36 cellular contexts compared by ENCODE assay signal in genomic region chr16:85840395-85840794, GRCh38.
"Had no signal": no experiment of that assay in that cellular context is flagged by ENCODE, and none has a peak within 500 bp of the region (broad histone marks: within the 10 kb centered on the region; RNA-seq: fewer than 3 reads in every experiment).

No MANE protein-coding gene starts in this region.

- H3K36me3 ChIP-seq: brain microvascular endothelial cell, breast epithelium, WERI-Rb-1 had no signal

- H3K4me3 Mint-ChIP-seq: activated CD4-positive, alpha-beta memory T cell treated with anti-CD3 and anti-CD28 coated beads, Interleukin-2, amount 10 ng/mL, durations not matched to agents 7 days and 5 days; activated CD4-positive, alpha-beta T cell treated with anti-CD3 and anti-CD28 coated beads for 36 hours; activated CD4-positive, alpha-beta T cell treated with anti-CD3 and anti-CD28 coated beads, Interleukin-2, amount 10 ng/mL, durations not matched to agents 7 days and 5 days; activated CD8-positive, alpha-beta memory T cell treated with anti-CD3 and anti-CD28 coated beads, Interleukin-2, amount 10 ng/mL, durations not matched to agents 7 days and 5 days; activated CD8-positive, alpha-beta T cell treated with anti-CD3 and anti-CD28 coated beads, Interleukin-2, amount 10 ng/mL, durations not matched to agents 7 days and 5 days; activated naive CD4-positive, alpha-beta T cell treated with anti-CD3 and anti-CD28 coated beads, Interleukin-2, amount 10 ng/mL, durations not matched to agents 7 days and 5 days; activated naive CD4-positive, alpha-beta T cell treated with anti-CD3 and anti-CD28 coated beads, Interleukin-2, amount 50 U/mL, for 24 hours; activated naive CD8-positive, alpha-beta T cell; activated naive CD8-positive, alpha-beta T cell treated with anti-CD3 and anti-CD28 coated beads, Interleukin-2, amount 10 ng/mL, durations not matched to agents 7 days and 5 days; activated naive CD8-positive, alpha-beta T cell treated with anti-CD3 and anti-CD28 coated beads, Interleukin-2, amount 50 U/mL, for 24 hours; activated T-cell treated with anti-CD3 and anti-CD28 coated beads, Interleukin-2, amount 50 U/mL, for 24 hours; T-helper 1 cell treated with Interleukin-12 subunit alpha and Interleukin-12 subunit beta and Interleukin-4 antibody, amounts not matched to agents 30 μg/mL and 1 μg/mL, for 36 hours; T-helper 2 cell treated with Interferon-gamma antibody and Interleukin-4, amounts not matched to agents 5 μg/mL and 100 μg/mL, for 36 hours; WTC11 had no signal

- H3K27ac Mint-ChIP-seq: activated CD4-positive, alpha-beta memory T cell treated with anti-CD3 and anti-CD28 coated beads, Interleukin-2, amount 10 ng/mL, durations not matched to agents 7 days and 5 days; activated CD4-positive, alpha-beta T cell treated with anti-CD3 and anti-CD28 coated beads for 36 hours; activated CD4-positive, alpha-beta T cell treated with anti-CD3 and anti-CD28 coated beads, Interleukin-2, amount 10 ng/mL, durations not matched to agents 7 days and 5 days; activated CD8-positive, alpha-beta memory T cell treated with anti-CD3 and anti-CD28 coated beads, Interleukin-2, amount 10 ng/mL, durations not matched to agents 7 days and 5 days; activated CD8-positive, alpha-beta T cell treated with anti-CD3 and anti-CD28 coated beads, Interleukin-2, amount 10 ng/mL, durations not matched to agents 7 days and 5 days; activated naive CD4-positive, alpha-beta T cell treated with anti-CD3 and anti-CD28 coated beads, Interleukin-2, amount 10 ng/mL, durations not matched to agents 7 days and 5 days; activated naive CD4-positive, alpha-beta T cell treated with anti-CD3 and anti-CD28 coated beads, Interleukin-2, amount 50 U/mL, for 24 hours; activated naive CD8-positive, alpha-beta T cell; activated naive CD8-positive, alpha-beta T cell treated with anti-CD3 and anti-CD28 coated beads, Interleukin-2, amount 10 ng/mL, durations not matched to agents 7 days and 5 days; activated naive CD8-positive, alpha-beta T cell treated with anti-CD3 and anti-CD28 coated beads, Interleukin-2, amount 50 U/mL, for 24 hours; activated T-cell treated with anti-CD3 and anti-CD28 coated beads, Interleukin-2, amount 50 U/mL, for 24 hours; activated T-helper 2 cell treated with anti-CD3 and anti-CD28 coated beads, Interferon-gamma antibody, Interleukin-2, Interleukin-4, amounts not matched to agents 10 μg/mL and 5 μg/mL and 100 μg/mL, durations not matched to agents 14 hours and 24 hours and 36 hours; T-helper 1 cell treated with Interleukin-12 subunit alpha and Interleukin-12 subunit beta and Interleukin-4 antibody, amounts not matched to agents 30 μg/mL and 1 μg/mL, for 36 hours; T-helper 2 cell treated with Interferon-gamma antibody and Interleukin-4, amounts not matched to agents 5 μg/mL and 100 μg/mL, for 36 hours; WTC11 had no signal

- H3K9me3 ChIP-seq: body of pancreas had no signal

- H3K4me1 Mint-ChIP-seq: activated CD4-positive, alpha-beta memory T cell treated with anti-CD3 and anti-CD28 coated beads, Interleukin-2, amount 10 ng/mL, durations not matched to agents 7 days and 5 days; activated CD4-positive, alpha-beta T cell treated with anti-CD3 and anti-CD28 coated beads, Interleukin-2, amount 10 ng/mL, durations not matched to agents 7 days and 5 days; activated CD8-positive, alpha-beta memory T cell treated with anti-CD3 and anti-CD28 coated beads, Interleukin-2, amount 10 ng/mL, durations not matched to agents 7 days and 5 days; activated naive CD4-positive, alpha-beta T cell treated with anti-CD3 and anti-CD28 coated beads, Interleukin-2, amount 10 ng/mL, durations not matched to agents 7 days and 5 days; WTC11 had no signal

- H3K27ac ChIP-seq: body of pancreas, brain microvascular endothelial cell, breast epithelium, WERI-Rb-1 had no signal

- H3K9me3 Mint-ChIP-seq: activated CD4-positive, alpha-beta memory T cell treated with anti-CD3 and anti-CD28 coated beads, Interleukin-2, amount 10 ng/mL, durations not matched to agents 7 days and 5 days; activated CD4-positive, alpha-beta T cell treated with anti-CD3 and anti-CD28 coated beads, Interleukin-2, amount 10 ng/mL, durations not matched to agents 7 days and 5 days; activated naive CD4-positive, alpha-beta T cell treated with anti-CD3 and anti-CD28 coated beads, Interleukin-2, amount 10 ng/mL, durations not matched to agents 7 days and 5 days; activated naive CD4-positive, alpha-beta T cell treated with anti-CD3 and anti-CD28 coated beads, Interleukin-2, amount 50 U/mL, for 24 hours; activated naive CD8-positive, alpha-beta T cell treated with anti-CD3 and anti-CD28 coated beads, Interleukin-2, amount 50 U/mL, for 24 hours; activated T-cell treated with anti-CD3 and anti-CD28 coated beads, Interleukin-2, amount 50 U/mL, for 24 hours; activated T-helper 2 cell treated with anti-CD3 and anti-CD28 coated beads, Interferon-gamma antibody, Interleukin-2, Interleukin-4, amounts not matched to agents 10 μg/mL and 5 μg/mL and 100 μg/mL, durations not matched to agents 14 hours and 24 hours and 36 hours; T-helper 1 cell treated with Interleukin-12 subunit alpha and Interleukin-12 subunit beta and Interleukin-4 antibody, amounts not matched to agents 30 μg/mL and 1 μg/mL, for 36 hours; T-helper 2 cell treated with Interferon-gamma antibody and Interleukin-4, amounts not matched to agents 5 μg/mL and 100 μg/mL, for 36 hours had no signal

- H3K4me3 ChIP-seq: body of pancreas, breast epithelium had no signal

- DNase-seq: activated CD4-positive, alpha-beta memory T cell treated with anti-CD3 and anti-CD28 coated beads, Interleukin-2, amount 10 ng/mL, durations not matched to agents 7 days and 5 days; activated CD4-positive, alpha-beta T cell treated with anti-CD3 and anti-CD28 coated beads for 1 hour; activated CD4-positive, alpha-beta T cell treated with anti-CD3 and anti-CD28 coated beads for 36 hours; activated CD4-positive, alpha-beta T cell treated with anti-CD3 and anti-CD28 coated beads for 48 hours; activated CD4-positive, alpha-beta T cell treated with anti-CD3 and anti-CD28 coated beads, Interleukin-2, amount 10 ng/mL, durations not matched to agents 7 days and 5 days; activated CD4-positive, alpha-beta T cell treated with anti-CD3 and anti-CD28 coated beads, Interleukin-2, amount 50 U/mL, for 48 hours; activated CD4-positive, CD25-positive, alpha-beta regulatory T cell; activated CD8-positive, alpha-beta memory T cell treated with anti-CD3 and anti-CD28 coated beads for 24 hours; activated CD8-positive, alpha-beta memory T cell treated with anti-CD3 and anti-CD28 coated beads, Interleukin-2, amount 10 ng/mL, durations not matched to agents 7 days and 5 days; activated CD8-positive, alpha-beta memory T cell treated with anti-CD3 and anti-CD28 coated beads, Interleukin-2, amount 50 U/mL, for 48 hours; activated CD8-positive, alpha-beta T cell treated with anti-CD3 and anti-CD28 coated beads, Interleukin-2, amount 10 ng/mL, durations not matched to agents 7 days and 5 days; activated effector memory CD4-positive, alpha-beta T cell treated with Interleukin-2 at 50 U/mL for 16 hours; activated gamma-delta T cell; activated naive CD4-positive, alpha-beta T cell treated with anti-CD3 and anti-CD28 coated beads, Interleukin-2, amount 10 ng/mL, durations not matched to agents 7 days and 5 days; activated naive CD4-positive, alpha-beta T cell treated with Interleukin-2 at 50 U/mL for 16 hours; activated naive CD8-positive, alpha-beta T cell treated with anti-CD3 and anti-CD28 coated beads, Interleukin-2, amount 10 ng/mL, durations not matched to agents 7 days and 5 days; activated naive CD8-positive, alpha-beta T cell treated with anti-CD3 and anti-CD28 coated beads, Interleukin-2, amount 50 U/mL, for 24 hours; activated T-cell treated with anti-CD3 and anti-CD28 coated beads, Interleukin-2, amount 50 U/mL, for 24 hours; activated T-cell treated with anti-CD3 and anti-CD28 coated beads, Interleukin-2, amount 50 U/mL, for 48 hours; amygdala; anterior cingulate cortex; body of pancreas; brain microvascular endothelial cell; central memory CD4-positive, alpha-beta T cell; T-helper 1 cell; T-helper 2 cell; T-helper 9 cell; WERI-Rb-1 had no signal

- H3K4me1 ChIP-seq: body of pancreas, breast epithelium had no signal

- ATAC-seq: activated CD4-positive, alpha-beta T cell treated with anti-CD3 and anti-CD28 coated beads for 36 hours; activated CD4-positive, CD25-positive, alpha-beta regulatory T cell treated with anti-CD3 and anti-CD28 coated beads, Interleukin-2, amount 50 U/mL, for 24 hours; activated CD8-positive, alpha-beta memory T cell treated with anti-CD3 and anti-CD28 coated beads, Interleukin-2, amount 10 ng/mL, durations not matched to agents 7 days and 5 days; activated CD8-positive, alpha-beta T cell treated with anti-CD3 and anti-CD28 coated beads, Interleukin-2, amount 10 ng/mL, durations not matched to agents 7 days and 5 days; activated naive CD8-positive, alpha-beta T cell treated with anti-CD3 and anti-CD28 coated beads, Interleukin-2, amount 50 U/mL, for 24 hours; body of pancreas; WTC11 had no signal

- H3K36me3 Mint-ChIP-seq: activated CD8-positive, alpha-beta memory T cell treated with anti-CD3 and anti-CD28 coated beads, Interleukin-2, amount 10 ng/mL, durations not matched to agents 7 days and 5 days; activated naive CD4-positive, alpha-beta T cell treated with anti-CD3 and anti-CD28 coated beads, Interleukin-2, amount 10 ng/mL, durations not matched to agents 7 days and 5 days; activated naive CD8-positive, alpha-beta T cell; activated naive CD8-positive, alpha-beta T cell treated with anti-CD3 and anti-CD28 coated beads, Interleukin-2, amount 10 ng/mL, durations not matched to agents 7 days and 5 days; WTC11 had no signal
